Comparison of ENCODE assay signal across 1 cellular context in the genomic region with DNA sequence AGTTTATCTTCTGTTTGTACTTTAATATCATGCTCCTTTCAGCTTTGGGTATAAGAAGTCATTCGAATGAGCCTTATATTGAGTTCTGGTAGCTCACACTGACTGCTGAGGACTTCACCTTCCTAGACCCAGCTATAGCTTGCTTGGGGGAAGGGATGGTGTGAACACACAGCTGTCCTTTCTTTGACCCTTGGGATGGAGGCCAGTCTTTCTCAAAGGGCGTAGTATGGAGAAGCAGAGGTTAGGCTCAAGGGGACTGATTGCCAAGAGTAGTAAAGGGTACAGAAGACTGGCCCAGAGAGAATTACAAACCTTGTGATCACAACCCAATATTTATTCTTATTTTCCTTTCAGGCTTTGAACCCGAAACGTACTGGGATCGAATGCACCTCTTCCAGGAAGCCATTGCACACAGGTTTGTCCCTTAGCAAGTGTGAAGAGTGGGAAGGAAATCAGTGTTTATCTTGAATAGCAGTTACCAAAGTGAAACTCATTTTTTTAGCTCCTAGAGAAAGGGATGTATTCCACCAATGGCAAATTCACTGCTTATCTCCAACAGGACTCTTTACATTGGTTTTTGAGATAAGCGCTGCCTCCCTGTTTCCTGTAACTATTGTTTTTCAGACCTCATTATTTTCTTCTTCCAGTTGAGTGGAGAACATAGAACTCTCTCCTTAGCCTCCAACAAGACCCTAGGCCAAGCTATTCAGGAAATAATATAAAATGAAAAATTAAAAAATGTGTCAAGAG.
TF ChIP-seq lines count a peak whose summit lies in the region.

No MANE protein-coding gene starts in this region.

TF ChIP-seq in K562, 482 proteins besides CTCF, POLR2A, EP300 and RAD21 (continues in another document):
- TF ChIP-seq MLX (CRISPR knock-in tag; conservative IDR thresholded peaks at IDR 0.05) (no peak), MXI1 (IDR thresholded peaks at IDR 0.05; ENCODE audit: low read depth, low read length) (no peak), NUFIP1 (IDR thresholded peaks at IDR 0.05; ENCODE audit: partially characterized antibody) (no peak), NCOA4 (IDR thresholded peaks at IDR 0.05; ENCODE audit: partially characterized antibody) (no peak), SREBF1 (IDR thresholded peaks at IDR 0.05; ENCODE audit: borderline replicate concordance, low read depth, low read length) (no peak), JUND (IDR thresholded peaks at IDR 0.05; ENCODE audit: borderline replicate concordance, low read depth, low read length) (no peak), JUND (tag; IDR thresholded peaks at IDR 0.05; ENCODE audit: borderline replicate concordance, low read depth, low read length) (peak; percentile 35; the same call in 1 of the 3 replicates), ZNF197 (CRISPR knock-in tag; IDR thresholded peaks at IDR 0.05; ENCODE audit: low read depth) (0 out of 2 replicates have a peak, but pooled peaks have one; percentile 37), SMARCB1 (IDR thresholded peaks at IDR 0.05; ENCODE audit: insufficient read length, low read depth) (no peak), MAZ (CRISPR knock-in tag; conservative IDR thresholded peaks at IDR 0.05 in 1 of 2, IDR thresholded peaks at IDR 0.05 in 1 of 2) (no peak), ZFP30 (CRISPR knock-in tag; IDR thresholded peaks at IDR 0.05; ENCODE audit: borderline replicate concordance) (no peak), PRMT5 (CRISPR knock-in tag; IDR thresholded peaks at IDR 0.05) (no peak), XRCC5 (IDR thresholded peaks at IDR 0.05; ENCODE audit: low read depth, low read length) (no peak), MBD1 (CRISPR knock-in tag; IDR thresholded peaks at IDR 0.05) (no peak), BHLHE40 (IDR thresholded peaks at IDR 0.05; ENCODE audit: low read length) (no peak), ZNF644 (tag; IDR thresholded peaks at IDR 0.05; ENCODE audit: low read depth) (no peak), CEBPB (tag; IDR thresholded peaks at IDR 0.05) (no peak), SIN3B (IDR thresholded peaks at IDR 0.05; ENCODE audit: low read depth) (no peak), ZNF217 (CRISPR knock-in tag; IDR thresholded peaks at IDR 0.05) (no peak), ZNF121 (CRISPR knock-in tag; conservative IDR thresholded peaks at IDR 0.05) (no peak), U2AF1 (optimal IDR thresholded peaks at IDR 0.05; ENCODE audit: low read depth, low read length) (no peak), CGGBP1 (CRISPR knock-in tag; IDR thresholded peaks at IDR 0.05) (no peak), DDX20 (tag; IDR thresholded peaks at IDR 0.05; ENCODE audit: low read depth) (no peak), ZMIZ1 (IDR thresholded peaks at IDR 0.05; ENCODE audit: low read depth in 2 of 2, low read length in 2 of 2) (no peak), BRF1 (IDR thresholded peaks at IDR 0.05; ENCODE audit: borderline replicate concordance, extremely low read depth, insufficient read length) (no peak), ZFPM2 (CRISPR knock-in tag; IDR thresholded peaks at IDR 0.05) (no peak), CBX8 (IDR thresholded peaks at IDR 0.05; ENCODE audit: borderline replicate concordance, extremely low read depth, low read depth, low read length, poor library complexity, severe bottlenecking) (no peak), ZNF655 (CRISPR knock-in tag; IDR thresholded peaks at IDR 0.05) (no peak), ZNF780A (CRISPR knock-in tag; IDR thresholded peaks at IDR 0.05) (no peak), POLR2B (IDR thresholded peaks at IDR 0.05; ENCODE audit: low read depth, partially characterized antibody) (no peak), PHF8 (IDR thresholded peaks at IDR 0.05; ENCODE audit: borderline replicate concordance, low read length) (no peak), PPARD (CRISPR knock-in tag; IDR thresholded peaks at IDR 0.05) (no peak), C11orf30 (IDR thresholded peaks at IDR 0.05; ENCODE audit: low read depth) (no peak), FOXK2 (conservative IDR thresholded peaks at IDR 0.05 in 1 of 2, IDR thresholded peaks at IDR 0.05 in 1 of 2; ENCODE audit: low read depth in 2 of 2) (peak in 1 of 2 experiments; percentile 35; a peak in 1 of 4 replicates), SMC3 (conservative IDR thresholded peaks at IDR 0.05; ENCODE audit: insufficient read depth, low read depth, low read length) (no peak), SRSF7 (optimal IDR thresholded peaks at IDR 0.05; ENCODE audit: low read depth, low read length) (no peak), CREBBP (IDR thresholded peaks at IDR 0.05; ENCODE audit: low read depth, low read length) (no peak), CREM (IDR thresholded peaks at IDR 0.05; ENCODE audit: low read depth) (no peak), XRCC4 (IDR thresholded peaks at IDR 0.05; ENCODE audit: extremely low read depth, insufficient read depth, insufficient read length) (no peak), PTRF (tag; IDR thresholded peaks at IDR 0.05) (no peak), TSC22D4 (tag; IDR thresholded peaks at IDR 0.05) (no peak), ETS2 (tag; IDR thresholded peaks at IDR 0.05; ENCODE audit: borderline replicate concordance, poor library complexity, severe bottlenecking) (no peak), CEBPG (CRISPR knock-in tag; IDR thresholded peaks at IDR 0.05) (no peak), CEBPG (tag; conservative IDR thresholded peaks at IDR 0.05 in 1 of 2, IDR thresholded peaks at IDR 0.05 in 1 of 2) (no peak), NCOA6 (IDR thresholded peaks at IDR 0.05) (no peak), KLF13 (tag; IDR thresholded peaks at IDR 0.05; ENCODE audit: borderline replicate concordance, low read depth) (no peak)
- TF ChIP-seq, protein P1, sequence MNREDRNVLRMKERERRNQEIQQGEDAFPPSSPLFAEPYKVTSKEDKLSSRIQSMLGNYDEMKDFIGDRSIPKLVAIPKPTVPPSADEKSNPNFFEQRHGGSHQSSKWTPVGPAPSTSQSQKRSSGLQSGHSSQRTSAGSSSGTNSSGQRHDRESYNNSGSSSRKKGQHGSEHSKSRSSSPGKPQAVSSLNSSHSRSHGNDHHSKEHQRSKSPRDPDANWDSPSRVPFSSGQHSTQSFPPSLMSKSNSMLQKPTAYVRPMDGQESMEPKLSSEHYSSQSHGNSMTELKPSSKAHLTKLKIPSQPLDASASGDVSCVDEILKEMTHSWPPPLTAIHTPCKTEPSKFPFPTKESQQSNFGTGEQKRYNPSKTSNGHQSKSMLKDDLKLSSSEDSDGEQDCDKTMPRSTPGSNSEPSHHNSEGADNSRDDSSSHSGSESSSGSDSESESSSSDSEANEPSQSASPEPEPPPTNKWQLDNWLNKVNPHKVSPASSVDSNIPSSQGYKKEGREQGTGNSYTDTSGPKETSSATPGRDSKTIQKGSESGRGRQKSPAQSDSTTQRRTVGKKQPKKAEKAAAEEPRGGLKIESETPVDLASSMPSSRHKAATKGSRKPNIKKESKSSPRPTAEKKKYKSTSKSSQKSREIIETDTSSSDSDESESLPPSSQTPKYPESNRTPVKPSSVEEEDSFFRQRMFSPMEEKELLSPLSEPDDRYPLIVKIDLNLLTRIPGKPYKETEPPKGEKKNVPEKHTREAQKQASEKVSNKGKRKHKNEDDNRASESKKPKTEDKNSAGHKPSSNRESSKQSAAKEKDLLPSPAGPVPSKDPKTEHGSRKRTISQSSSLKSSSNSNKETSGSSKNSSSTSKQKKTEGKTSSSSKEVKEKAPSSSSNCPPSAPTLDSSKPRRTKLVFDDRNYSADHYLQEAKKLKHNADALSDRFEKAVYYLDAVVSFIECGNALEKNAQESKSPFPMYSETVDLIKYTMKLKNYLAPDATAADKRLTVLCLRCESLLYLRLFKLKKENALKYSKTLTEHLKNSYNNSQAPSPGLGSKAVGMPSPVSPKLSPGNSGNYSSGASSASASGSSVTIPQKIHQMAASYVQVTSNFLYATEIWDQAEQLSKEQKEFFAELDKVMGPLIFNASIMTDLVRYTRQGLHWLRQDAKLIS (CRISPR knock-in tag; IDR thresholded peaks at IDR 0.05): no peak
- TF ChIP-seq, protein P2, sequence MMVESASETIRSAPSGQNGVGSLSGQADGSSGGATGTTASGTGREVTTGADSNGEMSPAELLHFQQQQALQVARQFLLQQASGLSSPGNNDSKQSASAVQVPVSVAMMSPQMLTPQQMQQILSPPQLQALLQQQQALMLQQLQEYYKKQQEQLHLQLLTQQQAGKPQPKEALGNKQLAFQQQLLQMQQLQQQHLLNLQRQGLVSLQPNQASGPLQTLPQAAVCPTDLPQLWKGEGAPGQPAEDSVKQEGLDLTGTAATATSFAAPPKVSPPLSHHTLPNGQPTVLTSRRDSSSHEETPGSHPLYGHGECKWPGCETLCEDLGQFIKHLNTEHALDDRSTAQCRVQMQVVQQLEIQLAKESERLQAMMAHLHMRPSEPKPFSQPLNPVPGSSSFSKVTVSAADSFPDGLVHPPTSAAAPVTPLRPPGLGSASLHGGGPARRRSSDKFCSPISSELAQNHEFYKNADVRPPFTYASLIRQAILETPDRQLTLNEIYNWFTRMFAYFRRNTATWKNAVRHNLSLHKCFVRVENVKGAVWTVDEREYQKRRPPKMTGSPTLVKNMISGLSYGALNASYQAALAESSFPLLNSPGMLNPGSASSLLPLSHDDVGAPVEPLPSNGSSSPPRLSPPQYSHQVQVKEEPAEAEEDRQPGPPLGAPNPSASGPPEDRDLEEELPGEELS (CRISPR knock-in tag; IDR thresholded peaks at IDR 0.05; ENCODE audit: borderline replicate concordance): no peak
- TF ChIP-seq, protein P3, sequence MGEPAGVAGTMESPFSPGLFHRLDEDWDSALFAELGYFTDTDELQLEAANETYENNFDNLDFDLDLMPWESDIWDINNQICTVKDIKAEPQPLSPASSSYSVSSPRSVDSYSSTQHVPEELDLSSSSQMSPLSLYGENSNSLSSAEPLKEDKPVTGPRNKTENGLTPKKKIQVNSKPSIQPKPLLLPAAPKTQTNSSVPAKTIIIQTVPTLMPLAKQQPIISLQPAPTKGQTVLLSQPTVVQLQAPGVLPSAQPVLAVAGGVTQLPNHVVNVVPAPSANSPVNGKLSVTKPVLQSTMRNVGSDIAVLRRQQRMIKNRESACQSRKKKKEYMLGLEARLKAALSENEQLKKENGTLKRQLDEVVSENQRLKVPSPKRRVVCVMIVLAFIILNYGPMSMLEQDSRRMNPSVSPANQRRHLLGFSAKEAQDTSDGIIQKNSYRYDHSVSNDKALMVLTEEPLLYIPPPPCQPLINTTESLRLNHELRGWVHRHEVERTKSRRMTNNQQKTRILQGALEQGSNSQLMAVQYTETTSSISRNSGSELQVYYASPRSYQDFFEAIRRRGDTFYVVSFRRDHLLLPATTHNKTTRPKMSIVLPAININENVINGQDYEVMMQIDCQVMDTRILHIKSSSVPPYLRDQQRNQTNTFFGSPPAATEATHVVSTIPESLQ (CRISPR knock-in tag; IDR thresholded peaks at IDR 0.05): no peak
